In the genomic region with DNA sequence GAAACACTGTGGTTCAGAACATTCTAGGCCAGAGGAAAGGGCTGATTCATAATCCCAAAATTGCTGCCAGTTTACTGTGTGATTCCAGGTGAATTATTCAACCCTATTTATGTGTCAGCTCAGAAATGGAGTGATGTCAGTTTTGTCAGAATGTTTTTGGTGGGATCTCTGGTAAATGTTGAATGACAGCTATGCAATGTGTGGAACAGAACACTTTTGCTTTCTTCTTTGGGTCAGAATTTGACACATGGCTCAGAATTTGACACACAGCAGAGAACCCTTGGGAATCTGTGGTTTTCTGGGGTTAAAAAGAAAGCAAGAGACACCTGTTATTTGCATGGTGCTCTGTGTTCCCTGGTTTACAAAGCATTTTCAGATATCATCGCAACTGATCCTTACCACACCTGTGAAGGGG, we compare ENCODE assay signal across 8 cellular contexts. TPM values are rescaled to one million over a fixed set of nuclear protein-coding genes. Genes with fewer than 3 reads are reported as not detected.
DNase-seq lines count a peak whose midpoint lies in the region; ATAC-seq and TF ChIP-seq lines count a peak whose summit lies in the region.

No MANE protein-coding gene starts in this region.

- CTCF ChIA-PET in PC-3 (lab: Charles Lee), result interaction anchor here (0.8 kb wide), 1 partner anchor 247 kb away, joined by 3 read pairs; no protein-coding TSS in a partner anchor

- no peaks in the 10 kb centered on the region for H3K9me3 Mint-ChIP-seq in naive thymus-derived CD8-positive, alpha-beta T cell

- H3K4me3 ChIP-seq in PC-3 (ENCODE audit: low read length), result no peak overlapping the region

- peak overlapping the region; percentile 18; the same call in 1 of the 2 replicates for H3K4me2 ChIP-seq in PC-3 (ENCODE audit: low read length)

- no peaks in the 10 kb centered on the region for H3K27me3 ChIP-seq in PC-3 (ENCODE audit: low read length)

- no peaks in the 10 kb centered on the region for H3K9me2 ChIP-seq in PC-3 (replicated peaks; ENCODE audit: low read length)

- POLR2A ChIA-PET in PC-3 (lab: Charles Lee; ENCODE audit: unreplicated experiment), result interaction anchor here (0.6 kb wide), 1 partner anchor 207 kb away, joined by 4 read pairs; no protein-coding TSS in a partner anchor
- POLR2A ChIA-PET in naive thymus-derived CD8-positive, alpha-beta T cell (lab: Charles Lee), result interaction anchor here (0.6 to 1.1 kb wide), 3 partner anchors 9 to 653 kb away, joined by 3 to 6 read pairs (median 4); no protein-coding TSS in a partner anchor

- H3K27me3 Mint-ChIP-seq in naive thymus-derived CD8-positive, alpha-beta T cell, result no peaks in the 10 kb centered on the region

- H3K4me3 Mint-ChIP-seq in naive thymus-derived CD8-positive, alpha-beta T cell, result peak overlapping the region in 9 of 10 donors; percentile 59 to 87 (median 78)

- H3K4me1 ChIP-seq in PC-3 (ENCODE audit: insufficient read depth, low read length), result peaks cover 41% of the 10 kb centered on the region

- no peak for TF ChIP-seq CTCF in PC-3 (conservative IDR thresholded peaks at IDR 0.05; ENCODE audit: low read depth, low read length)

- peak; percentile 63 for DNase-seq in PC-3
- DNase-seq in naive thymus-derived CD8-positive, alpha-beta T cell, result no peak
- DNase-seq in DMS153 (lab: John Stamatoyannopoulos, UW), result no peak
- no peak for DNase-seq in D341Med (ENCODE audit: low spot score)
- no peak for DNase-seq in NCI-H1694 (lab: John Stamatoyannopoulos, UW)
- DNase-seq in NCI-H2196 treated with DMSO at 0.1 percent for 48 hours (lab: John Stamatoyannopoulos, UW; ENCODE audit: unreplicated experiment), result no peak

- H3K9ac ChIP-seq in PC-3 (ENCODE audit: low read length), result no peak overlapping the region

- BruUV-seq in PC-3 (replicated peaks; lab: Mats Ljungman, UMichigan), result no TSS peak

- H2AFZ ChIP-seq in PC-3 (ENCODE audit: low read length), result peak overlapping the region; percentile 50; the same call in 1 of the 2 replicates

- H3K27ac Mint-ChIP-seq in naive thymus-derived CD8-positive, alpha-beta T cell, result peak overlapping the region in 9 of 10 donors; percentile 75 to 93 (median 89)

- no peaks in the 10 kb centered on the region for H4K20me1 ChIP-seq in PC-3 (ENCODE audit: low read length)

- H3K27ac ChIP-seq in PC-3 (ENCODE audit: low read length), result peak overlapping the region; percentile 2

- H3K36me3 Mint-ChIP-seq in naive thymus-derived CD8-positive, alpha-beta T cell, result peaks cover 0 to 9% (median 3%) of the 10 kb centered on the region in 3 donors

- ATAC-seq in GM18858 (IDR thresholded peaks at IDR 0.05; ENCODE audit: unreplicated experiment), result peak; percentile 60
- ATAC-seq in HG02588 (IDR thresholded peaks at IDR 0.05; ENCODE audit: unreplicated experiment), result peak; percentile 43
- no peak; the same call in 1 of the 2 replicates for ATAC-seq in PC-3
- ATAC-seq in naive thymus-derived CD8-positive, alpha-beta T cell, result no peak

- no peaks in the 10 kb centered on the region for H3K36me3 ChIP-seq in PC-3 (ENCODE audit: low read depth, low read length)

- peaks cover 16 to 44% (median 32%) of the 10 kb centered on the region in 4 donors for H3K4me1 Mint-ChIP-seq in naive thymus-derived CD8-positive, alpha-beta T cell

- no peaks in the 10 kb centered on the region for H3K9me3 ChIP-seq in PC-3 (ENCODE audit: low read length)

- peaks cover 16% of the 10 kb centered on the region for H3K79me2 ChIP-seq in PC-3 (ENCODE audit: low read length)

- H3F3A ChIP-seq in PC-3 (ENCODE audit: low read length, unreplicated experiment), result no peaks in the 10 kb centered on the region

- intact Hi-C loops in PC-3 (cut with micrococcal nuclease), result loop anchor here (5.0 to 10.0 kb wide), 2 partner anchors 55 to 202 kb away; a partner anchor contains a TSS

RNA-seq across cellular contexts. Expression of a gene that starts 1.6 kb away (rescaled TPM):
- 27.3 and 27.6 TPM in 2 replicates for total RNA-seq in PC-3 (2014; rRNA removed)
- 10 to 100 TPM; 36.7 to 40.4 TPM for total RNA-seq in naive thymus-derived CD8-positive, alpha-beta T cell
- polyA plus RNA-seq in naive thymus-derived CD8-positive, alpha-beta T cell, result 10 to 100 TPM; 17.1 to 21.4 (median 18.8) TPM

Comparison
In these comparisons a context has a peak if more than half of its experiments do, and no peak if none do; other contexts are left out.
1. ATAC-seq: peak in GM18858 (single experiment) and HG02588 (single experiment); none in PC-3 (single experiment) and naive thymus-derived CD8-positive, alpha-beta T cell (0 of 2).